ENCODE assay signal across 9 cellular contexts in genomic region chr11:65382804-65383368, GRCh38. TPM values are rescaled to one million over a fixed set of nuclear protein-coding genes. Genes with fewer than 3 reads are reported as not detected.
A peak's percentile ranks its signal among the peaks of the same experiment; 100 is the strongest.
DNase-seq lines count a peak whose midpoint lies in the region; ATAC-seq, FAIRE-seq and TF ChIP-seq lines count a peak whose summit lies in the region.
"Had no signal": no experiment of that assay in that cellular context is flagged by ENCODE, and none has a peak within 500 bp of the region (broad histone marks: within the 10 kb centered on the region; RNA-seq: fewer than 3 reads in every experiment).

No MANE protein-coding gene starts in this region.

- H3K4me1 ChIP-seq in right atrium auricular region, result peaks cover 0 to 55% of the 10 kb centered on the region in 2 donors

- TF ChIP-seq CTCF in WI38 (IDR thresholded peaks at IDR 0.05; ENCODE audit: low read depth, low read length) (no peak), right atrium auricular region (IDR thresholded peaks at IDR 0.05) (no peak), D721Med (IDR thresholded peaks at IDR 0.05; ENCODE audit: insufficient read depth, missing control alignments) (no peak)

- H3K27ac ChIP-seq in right atrium auricular region, result peak overlapping the region; percentile 98

- H3K27me3 Mint-ChIP-seq in T-helper 1 cell treated with Interleukin-12 subunit alpha and Interleukin-12 subunit beta and Interleukin-4 antibody, amounts not matched to agents 30 μg/mL and 1 μg/mL, for 36 hours (ENCODE audit: low read depth), result no peaks in the 10 kb centered on the region
- no peaks in the 10 kb centered on the region for H3K27me3 Mint-ChIP-seq in stimulated activated naive CD8-positive, alpha-beta T cell treated with anti-CD3 and anti-CD28 coated beads, Interleukin-15, amount 100 ng/mL, for 72 hours

- peak overlapping the region; percentile 89 for H3K4me3 Mint-ChIP-seq in T-helper 1 cell treated with Interleukin-12 subunit alpha and Interleukin-12 subunit beta and Interleukin-4 antibody, amounts not matched to agents 30 μg/mL and 1 μg/mL, for 36 hours
- H3K4me3 Mint-ChIP-seq in stimulated activated naive CD8-positive, alpha-beta T cell treated with anti-CD3 and anti-CD28 coated beads, Interleukin-15, amount 100 ng/mL, for 72 hours, result peak overlapping the region; percentile 84 to 91

- H3K9me3 Mint-ChIP-seq in T-helper 1 cell treated with Interleukin-12 subunit alpha and Interleukin-12 subunit beta and Interleukin-4 antibody, amounts not matched to agents 30 μg/mL and 1 μg/mL, for 36 hours, result no peaks in the 10 kb centered on the region
- H3K9me3 Mint-ChIP-seq in stimulated activated naive CD8-positive, alpha-beta T cell treated with anti-CD3 and anti-CD28 coated beads, Interleukin-15, amount 100 ng/mL, for 72 hours, result no peaks in the 10 kb centered on the region

- no peak for DNase-seq in T-helper 1 cell
- DNase-seq in right atrium auricular region (ENCODE audit: low spot score), result no peak
- DNase-seq in stimulated activated naive CD8-positive, alpha-beta T cell treated with anti-CD3 and anti-CD28 coated beads, Interleukin-15, amount 100 ng/mL, for 72 hours, result no peak
- no peak for DNase-seq in foreskin melanocyte
- no peak for DNase-seq in D721Med (ENCODE audit: insufficient read length, low spot score)

- FAIRE-seq in D721Med (lab: Jason Lieb, UNC), result no peak
- FAIRE-seq: G401.6 had no signal

- no peaks in the 10 kb centered on the region for H3K36me3 ChIP-seq in right atrium auricular region

- peaks cover 37% of the 10 kb centered on the region for H3K4me1 Mint-ChIP-seq in T-helper 1 cell treated with Interleukin-12 subunit alpha and Interleukin-12 subunit beta and Interleukin-4 antibody, amounts not matched to agents 30 μg/mL and 1 μg/mL, for 36 hours (ENCODE audit: low read depth)
- peaks cover 84% of the 10 kb centered on the region for H3K4me1 Mint-ChIP-seq in stimulated activated naive CD8-positive, alpha-beta T cell treated with anti-CD3 and anti-CD28 coated beads, Interleukin-15, amount 100 ng/mL, for 72 hours

- H3K36me3 Mint-ChIP-seq in T-helper 1 cell treated with Interleukin-12 subunit alpha and Interleukin-12 subunit beta and Interleukin-4 antibody, amounts not matched to agents 30 μg/mL and 1 μg/mL, for 36 hours (ENCODE audit: low read depth), result no peaks in the 10 kb centered on the region

- peak overlapping the region; percentile 100 for H3K27ac Mint-ChIP-seq in T-helper 1 cell treated with Interleukin-12 subunit alpha and Interleukin-12 subunit beta and Interleukin-4 antibody, amounts not matched to agents 30 μg/mL and 1 μg/mL, for 36 hours
- H3K27ac Mint-ChIP-seq in stimulated activated naive CD8-positive, alpha-beta T cell treated with anti-CD3 and anti-CD28 coated beads, Interleukin-15, amount 100 ng/mL, for 72 hours, result peak overlapping the region; percentile 91 to 92

- ATAC-seq in stimulated activated naive CD8-positive, alpha-beta T cell treated with anti-CD3 and anti-CD28 coated beads, Interleukin-15, amount 100 ng/mL, for 72 hours, result no peak
- ATAC-seq in GM18520 (IDR thresholded peaks at IDR 0.05; ENCODE audit: unreplicated experiment), result no peak

- H3K27me3 ChIP-seq in right atrium auricular region, result no peaks in the 10 kb centered on the region

- no peaks in the 10 kb centered on the region for H3K9me3 ChIP-seq in right atrium auricular region

- peak overlapping the region; percentile 54 for H3K4me3 ChIP-seq in WI38 (ENCODE audit: low read depth, low read length)
- H3K4me3 ChIP-seq in right atrium auricular region, result peak overlapping the region; percentile 33 to 52

RNA-seq across cellular contexts. Expression of gene SLC25A45, which starts 0.4 kb away (rescaled TPM):
- total RNA-seq in right atrium auricular region, result 1 to 10 TPM; 2.6 to 3.3 TPM

RNA-seq across cellular contexts. Expression of gene FRMD8, which starts 3.6 kb away (rescaled TPM):
- total RNA-seq in right atrium auricular region, result 10 to 100 TPM; 10.2 to 23.8 TPM

RNA-seq across cellular contexts. Expression of gene TIGD3, which starts 28.3 kb away (rescaled TPM):
- under 1 TPM in 1 of 2 donors, not detected in 1; 0.22 TPM for total RNA-seq in right atrium auricular region

RNA-seq across cellular contexts. Expression of gene NEAT1, which starts 39.7 kb away (rescaled TPM):
- 10 to 100 TPM; 43.7 to 52.5 TPM for total RNA-seq in right atrium auricular region

RNA-seq across cellular contexts. Expression of gene DPF2, which starts 49.2 kb away (rescaled TPM):
- 10 to 100 TPM; 46.3 TPM for total RNA-seq in right atrium auricular region
